1 cellular context compared by ENCODE assay signal in the genomic region with DNA sequence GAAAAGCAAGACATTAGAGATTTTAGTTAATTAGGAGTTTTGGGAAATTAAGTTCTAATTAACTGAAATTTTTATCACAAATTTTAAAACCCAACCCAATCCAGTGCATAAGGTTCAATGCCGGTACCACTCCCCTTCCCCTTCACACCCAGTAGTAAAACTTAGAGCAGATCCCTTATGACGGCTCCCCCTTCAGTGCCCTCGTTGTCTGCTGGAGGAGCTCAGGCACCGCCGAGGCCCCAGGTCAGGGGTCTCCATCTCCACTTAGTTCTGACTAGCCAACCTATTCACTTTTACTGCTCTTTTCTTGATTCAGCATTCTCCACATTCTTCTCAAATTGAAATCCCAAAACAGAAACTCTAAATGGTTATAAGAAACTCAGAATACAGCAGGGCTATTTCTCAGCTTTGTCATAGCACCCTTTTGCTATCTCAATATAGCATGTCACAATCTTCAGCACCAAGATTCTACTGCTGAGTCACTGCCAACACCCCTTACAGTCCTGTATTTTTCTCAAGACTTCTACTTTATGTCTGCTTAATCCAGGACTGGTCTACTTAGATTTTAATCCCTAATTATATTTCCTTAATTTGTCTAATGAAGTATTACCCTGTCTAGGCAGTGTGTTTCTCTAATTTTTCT.
A peak's percentile ranks its signal among the peaks of the same experiment; 100 is the strongest.
TF ChIP-seq lines count a peak whose summit lies in the region.

No MANE protein-coding gene starts in this region.

TF ChIP-seq in K562, 482 proteins besides CTCF, POLR2A, EP300 and RAD21 (continued from another document and continues in another):
- no peak for TF ChIP-seq MCM5 (IDR thresholded peaks at IDR 0.05; ENCODE audit: low read depth)
- TF ChIP-seq XRCC4 (IDR thresholded peaks at IDR 0.05; ENCODE audit: extremely low read depth, insufficient read depth, insufficient read length): no peak
- no peak for TF ChIP-seq SMAD4 (CRISPR knock-in tag; conservative IDR thresholded peaks at IDR 0.05)
- TF ChIP-seq PHB (CRISPR knock-in tag; IDR thresholded peaks at IDR 0.05): no peak
- peak; percentile 68 for TF ChIP-seq SMARCE1 (IDR thresholded peaks at IDR 0.05)
- no peak for TF ChIP-seq RBFOX2 (IDR thresholded peaks at IDR 0.05; ENCODE audit: low read depth, low read length)
- TF ChIP-seq SRSF7 (optimal IDR thresholded peaks at IDR 0.05; ENCODE audit: low read depth, low read length): no peak
- no peak for TF ChIP-seq ZC3H8 (IDR thresholded peaks at IDR 0.05)
- TF ChIP-seq ZNF609 (CRISPR knock-in tag; IDR thresholded peaks at IDR 0.05; ENCODE audit: borderline replicate concordance): no peak
- TF ChIP-seq ZNF354B (CRISPR knock-in tag; IDR thresholded peaks at IDR 0.05): no peak
- TF ChIP-seq NFE2 (IDR thresholded peaks at IDR 0.05; ENCODE audit: low read depth): peak; percentile 97
- TF ChIP-seq, protein P1, sequence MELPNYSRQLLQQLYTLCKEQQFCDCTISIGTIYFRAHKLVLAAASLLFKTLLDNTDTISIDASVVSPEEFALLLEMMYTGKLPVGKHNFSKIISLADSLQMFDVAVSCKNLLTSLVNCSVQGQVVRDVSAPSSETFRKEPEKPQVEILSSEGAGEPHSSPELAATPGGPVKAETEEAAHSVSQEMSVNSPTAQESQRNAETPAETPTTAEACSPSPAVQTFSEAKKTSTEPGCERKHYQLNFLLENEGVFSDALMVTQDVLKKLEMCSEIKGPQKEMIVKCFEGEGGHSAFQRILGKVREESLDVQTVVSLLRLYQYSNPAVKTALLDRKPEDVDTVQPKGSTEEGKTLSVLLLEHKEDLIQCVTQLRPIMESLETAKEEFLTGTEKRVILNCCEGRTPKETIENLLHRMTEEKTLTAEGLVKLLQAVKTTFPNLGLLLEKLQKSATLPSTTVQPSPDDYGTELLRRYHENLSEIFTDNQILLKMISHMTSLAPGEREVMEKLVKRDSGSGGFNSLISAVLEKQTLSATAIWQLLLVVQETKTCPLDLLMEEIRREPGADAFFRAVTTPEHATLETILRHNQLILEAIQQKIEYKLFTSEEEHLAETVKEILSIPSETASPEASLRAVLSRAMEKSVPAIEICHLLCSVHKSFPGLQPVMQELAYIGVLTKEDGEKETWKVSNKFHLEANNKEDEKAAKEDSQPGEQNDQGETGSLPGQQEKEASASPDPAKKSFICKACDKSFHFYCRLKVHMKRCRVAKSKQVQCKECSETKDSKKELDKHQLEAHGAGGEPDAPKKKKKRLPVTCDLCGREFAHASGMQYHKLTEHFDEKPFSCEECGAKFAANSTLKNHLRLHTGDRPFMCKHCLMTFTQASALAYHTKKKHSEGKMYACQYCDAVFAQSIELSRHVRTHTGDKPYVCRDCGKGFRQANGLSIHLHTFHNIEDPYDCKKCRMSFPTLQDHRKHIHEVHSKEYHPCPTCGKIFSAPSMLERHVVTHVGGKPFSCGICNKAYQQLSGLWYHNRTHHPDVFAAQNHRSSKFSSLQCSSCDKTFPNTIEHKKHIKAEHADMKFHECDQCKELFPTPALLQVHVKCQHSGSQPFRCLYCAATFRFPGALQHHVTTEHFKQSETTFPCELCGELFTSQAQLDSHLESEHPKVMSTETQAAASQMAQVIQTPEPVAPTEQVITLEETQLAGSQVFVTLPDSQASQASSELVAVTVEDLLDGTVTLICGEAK (IDR thresholded peaks at IDR 0.05): no peak
- TF ChIP-seq, protein P1 (CRISPR knock-in tag; IDR thresholded peaks at IDR 0.05): no peak
- no peak for TF ChIP-seq ILK (tag; IDR thresholded peaks at IDR 0.05; ENCODE audit: borderline replicate concordance, low read depth)
- no peak for TF ChIP-seq NR3C1 (CRISPR knock-in tag; IDR thresholded peaks at IDR 0.05)
- TF ChIP-seq ZNF316 (IDR thresholded peaks at IDR 0.05): peak; percentile 93
- TF ChIP-seq E2F3 (CRISPR knock-in tag; IDR thresholded peaks at IDR 0.05): no peak
- TF ChIP-seq FIP1L1 (IDR thresholded peaks at IDR 0.05; ENCODE audit: low read depth, low read length, poor library complexity, severe bottlenecking): no peak
- no peak for TF ChIP-seq CUX1 (CRISPR knock-in tag; IDR thresholded peaks at IDR 0.05)
- TF ChIP-seq PPARD (CRISPR knock-in tag; IDR thresholded peaks at IDR 0.05): no peak
- no peak for TF ChIP-seq PTRF (tag; IDR thresholded peaks at IDR 0.05)
- TF ChIP-seq IFI16 (CRISPR knock-in tag; IDR thresholded peaks at IDR 0.05): no peak
- TF ChIP-seq ETV1 (tag; conservative IDR thresholded peaks at IDR 0.05; ENCODE audit: low read depth): no peak
- TF ChIP-seq, protein P2, sequence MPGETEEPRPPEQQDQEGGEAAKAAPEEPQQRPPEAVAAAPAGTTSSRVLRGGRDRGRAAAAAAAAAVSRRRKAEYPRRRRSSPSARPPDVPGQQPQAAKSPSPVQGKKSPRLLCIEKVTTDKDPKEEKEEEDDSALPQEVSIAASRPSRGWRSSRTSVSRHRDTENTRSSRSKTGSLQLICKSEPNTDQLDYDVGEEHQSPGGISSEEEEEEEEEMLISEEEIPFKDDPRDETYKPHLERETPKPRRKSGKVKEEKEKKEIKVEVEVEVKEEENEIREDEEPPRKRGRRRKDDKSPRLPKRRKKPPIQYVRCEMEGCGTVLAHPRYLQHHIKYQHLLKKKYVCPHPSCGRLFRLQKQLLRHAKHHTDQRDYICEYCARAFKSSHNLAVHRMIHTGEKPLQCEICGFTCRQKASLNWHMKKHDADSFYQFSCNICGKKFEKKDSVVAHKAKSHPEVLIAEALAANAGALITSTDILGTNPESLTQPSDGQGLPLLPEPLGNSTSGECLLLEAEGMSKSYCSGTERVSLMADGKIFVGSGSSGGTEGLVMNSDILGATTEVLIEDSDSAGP (CRISPR knock-in tag; IDR thresholded peaks at IDR 0.05): no peak
- no peak for TF ChIP-seq THAP7 (CRISPR knock-in tag; IDR thresholded peaks at IDR 0.05)
- no peak for TF ChIP-seq FOXK2 (conservative IDR thresholded peaks at IDR 0.05 in 1 of 2, IDR thresholded peaks at IDR 0.05 in 1 of 2; ENCODE audit: low read depth in 2 of 2)
- no peak for TF ChIP-seq NCOA1 (IDR thresholded peaks at IDR 0.05; ENCODE audit: low read depth)
- 0 out of 2 replicates have a peak, but pooled peaks have one; percentile 28 for TF ChIP-seq GATAD2B (IDR thresholded peaks at IDR 0.05; ENCODE audit: borderline replicate concordance)
- TF ChIP-seq, protein P3, sequence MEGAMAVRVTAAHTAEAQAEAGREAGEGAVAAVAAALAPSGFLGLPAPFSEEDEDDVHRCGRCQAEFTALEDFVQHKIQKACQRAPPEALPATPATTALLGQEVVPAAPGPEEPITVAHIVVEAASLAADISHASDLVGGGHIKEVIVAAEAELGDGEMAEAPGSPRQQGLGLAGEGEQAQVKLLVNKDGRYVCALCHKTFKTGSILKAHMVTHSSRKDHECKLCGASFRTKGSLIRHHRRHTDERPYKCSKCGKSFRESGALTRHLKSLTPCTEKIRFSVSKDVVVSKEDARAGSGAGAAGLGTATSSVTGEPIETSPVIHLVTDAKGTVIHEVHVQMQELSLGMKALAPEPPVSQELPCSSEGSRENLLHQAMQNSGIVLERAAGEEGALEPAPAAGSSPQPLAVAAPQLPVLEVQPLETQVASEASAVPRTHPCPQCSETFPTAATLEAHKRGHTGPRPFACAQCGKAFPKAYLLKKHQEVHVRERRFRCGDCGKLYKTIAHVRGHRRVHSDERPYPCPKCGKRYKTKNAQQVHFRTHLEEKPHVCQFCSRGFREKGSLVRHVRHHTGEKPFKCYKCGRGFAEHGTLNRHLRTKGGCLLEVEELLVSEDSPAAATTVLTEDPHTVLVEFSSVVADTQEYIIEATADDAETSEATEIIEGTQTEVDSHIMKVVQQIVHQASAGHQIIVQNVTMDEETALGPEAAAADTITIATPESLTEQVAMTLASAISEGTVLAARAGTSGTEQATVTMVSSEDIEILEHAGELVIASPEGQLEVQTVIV (CRISPR knock-in tag; IDR thresholded peaks at IDR 0.05; ENCODE audit: borderline replicate concordance): no peak
- no peak for TF ChIP-seq EHMT2 (IDR thresholded peaks at IDR 0.05)
